ENCODE assay signal across 1 cellular context in genomic region chr1:60280256-60280655, GRCh38.
TF ChIP-seq lines count a peak whose summit lies in the region.

No MANE protein-coding gene starts in this region.

TF ChIP-seq in GM23338, 12 proteins besides CTCF, POLR2A, EP300 and RAD21 (continued from another document):
- TF ChIP-seq, protein P1, sequence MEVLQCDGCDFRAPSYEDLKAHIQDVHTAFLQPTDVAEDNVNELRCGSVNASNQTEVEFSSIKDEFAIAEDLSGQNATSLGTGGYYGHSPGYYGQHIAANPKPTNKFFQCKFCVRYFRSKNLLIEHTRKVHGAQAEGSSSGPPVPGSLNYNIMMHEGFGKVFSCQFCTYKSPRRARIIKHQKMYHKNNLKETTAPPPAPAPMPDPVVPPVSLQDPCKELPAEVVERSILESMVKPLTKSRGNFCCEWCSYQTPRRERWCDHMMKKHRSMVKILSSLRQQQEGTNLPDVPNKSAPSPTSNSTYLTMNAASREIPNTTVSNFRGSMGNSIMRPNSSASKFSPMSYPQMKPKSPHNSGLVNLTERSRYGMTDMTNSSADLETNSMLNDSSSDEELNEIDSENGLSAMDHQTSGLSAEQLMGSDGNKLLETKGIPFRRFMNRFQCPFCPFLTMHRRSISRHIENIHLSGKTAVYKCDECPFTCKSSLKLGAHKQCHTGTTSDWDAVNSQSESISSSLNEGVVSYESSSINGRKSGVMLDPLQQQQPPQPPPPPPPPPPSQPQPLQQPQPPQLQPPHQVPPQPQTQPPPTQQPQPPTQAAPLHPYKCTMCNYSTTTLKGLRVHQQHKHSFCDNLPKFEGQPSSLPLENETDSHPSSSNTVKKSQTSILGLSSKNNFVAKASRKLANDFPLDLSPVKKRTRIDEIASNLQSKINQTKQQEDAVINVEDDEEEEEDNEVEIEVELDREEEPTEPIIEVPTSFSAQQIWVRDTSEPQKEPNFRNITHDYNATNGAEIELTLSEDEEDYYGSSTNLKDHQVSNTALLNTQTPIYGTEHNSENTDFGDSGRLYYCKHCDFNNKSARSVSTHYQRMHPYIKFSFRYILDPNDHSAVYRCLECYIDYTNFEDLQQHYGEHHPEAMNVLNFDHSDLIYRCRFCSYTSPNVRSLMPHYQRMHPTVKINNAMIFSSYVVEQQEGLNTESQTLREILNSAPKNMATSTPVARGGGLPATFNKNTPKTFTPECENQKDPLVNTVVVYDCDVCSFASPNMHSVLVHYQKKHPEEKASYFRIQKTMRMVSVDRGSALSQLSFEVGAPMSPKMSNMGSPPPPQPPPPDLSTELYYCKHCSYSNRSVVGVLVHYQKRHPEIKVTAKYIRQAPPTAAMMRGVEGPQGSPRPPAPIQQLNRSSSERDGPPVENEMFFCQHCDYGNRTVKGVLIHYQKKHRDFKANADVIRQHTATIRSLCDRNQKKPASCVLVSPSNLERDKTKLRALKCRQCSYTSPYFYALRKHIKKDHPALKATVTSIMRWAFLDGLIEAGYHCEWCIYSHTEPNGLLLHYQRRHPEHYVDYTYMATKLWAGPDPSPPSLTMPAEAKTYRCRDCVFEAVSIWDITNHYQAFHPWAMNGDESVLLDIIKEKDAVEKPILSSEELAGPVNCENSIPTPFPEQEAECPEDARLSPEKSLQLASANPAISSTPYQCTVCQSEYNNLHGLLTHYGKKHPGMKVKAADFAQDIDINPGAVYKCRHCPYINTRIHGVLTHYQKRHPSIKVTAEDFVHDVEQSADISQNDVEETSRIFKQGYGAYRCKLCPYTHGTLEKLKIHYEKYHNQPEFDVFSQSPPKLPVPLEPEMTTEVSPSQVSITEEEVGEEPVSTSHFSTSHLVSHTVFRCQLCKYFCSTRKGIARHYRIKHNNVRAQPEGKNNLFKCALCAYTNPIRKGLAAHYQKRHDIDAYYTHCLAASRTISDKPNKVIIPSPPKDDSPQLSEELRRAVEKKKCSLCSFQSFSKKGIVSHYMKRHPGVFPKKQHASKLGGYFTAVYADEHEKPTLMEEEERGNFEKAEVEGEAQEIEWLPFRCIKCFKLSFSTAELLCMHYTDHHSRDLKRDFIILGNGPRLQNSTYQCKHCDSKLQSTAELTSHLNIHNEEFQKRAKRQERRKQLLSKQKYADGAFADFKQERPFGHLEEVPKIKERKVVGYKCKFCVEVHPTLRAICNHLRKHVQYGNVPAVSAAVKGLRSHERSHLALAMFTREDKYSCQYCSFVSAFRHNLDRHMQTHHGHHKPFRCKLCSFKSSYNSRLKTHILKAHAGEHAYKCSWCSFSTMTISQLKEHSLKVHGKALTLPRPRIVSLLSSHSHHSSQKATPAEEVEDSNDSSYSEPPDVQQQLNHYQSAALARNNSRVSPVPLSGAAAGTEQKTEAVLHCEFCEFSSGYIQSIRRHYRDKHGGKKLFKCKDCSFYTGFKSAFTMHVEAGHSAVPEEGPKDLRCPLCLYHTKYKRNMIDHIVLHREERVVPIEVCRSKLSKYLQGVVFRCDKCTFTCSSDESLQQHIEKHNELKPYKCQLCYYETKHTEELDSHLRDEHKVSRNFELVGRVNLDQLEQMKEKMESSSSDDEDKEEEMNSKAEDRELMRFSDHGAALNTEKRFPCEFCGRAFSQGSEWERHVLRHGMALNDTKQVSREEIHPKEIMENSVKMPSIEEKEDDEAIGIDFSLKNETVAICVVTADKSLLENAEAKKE (CRISPR knock-in tag; IDR thresholded peaks at IDR 0.05) = no peak
- TF ChIP-seq POLR2AphosphoS5 (IDR thresholded peaks at IDR 0.05; ENCODE audit: low read depth) = no peak
- no peak for TF ChIP-seq CREB1 (CRISPR knock-in tag; IDR thresholded peaks at IDR 0.05; ENCODE audit: low read depth)
